In genomic region chr6:158033751-158034702, GRCh38 we compare ENCODE assay signal across 1 cellular context.
TF ChIP-seq lines count a peak whose summit lies in the region.

No MANE protein-coding gene starts in this region.

TF ChIP-seq in A549, 52 proteins besides CTCF, POLR2A, EP300 and RAD21 (continued from another document):
- no peak for TF ChIP-seq REST (IDR thresholded peaks at IDR 0.05)
- no peak for TF ChIP-seq FOSL2 (IDR thresholded peaks at IDR 0.05)
- no peak for TF ChIP-seq FOSL2 (CRISPR knock-in tag; IDR thresholded peaks at IDR 0.05)
- TF ChIP-seq E2F6 (IDR thresholded peaks at IDR 0.05; ENCODE audit: borderline replicate concordance, low read depth): peak; percentile 30; the same call in 1 of the 2 replicates
- no peak for TF ChIP-seq ESRRA (IDR thresholded peaks at IDR 0.05; ENCODE audit: borderline replicate concordance, low read length)
- TF ChIP-seq MAZ (IDR thresholded peaks at IDR 0.05; ENCODE audit: borderline replicate concordance, low read depth, low read length): no peak
- no peak for TF ChIP-seq KDM1A (IDR thresholded peaks at IDR 0.05; ENCODE audit: low read depth)
- no peak for TF ChIP-seq NFE2L2 (conservative IDR thresholded peaks at IDR 0.05; ENCODE audit: low read length)
- TF ChIP-seq CBX2 (IDR thresholded peaks at IDR 0.05; ENCODE audit: borderline replicate concordance, low read depth): no peak
- TF ChIP-seq RARB (CRISPR knock-in tag; IDR thresholded peaks at IDR 0.05): no peak
- no peak for TF ChIP-seq ZFP36 (IDR thresholded peaks at IDR 0.05; ENCODE audit: borderline replicate concordance, partially characterized antibody)
- TF ChIP-seq PHF8 (IDR thresholded peaks at IDR 0.05; ENCODE audit: borderline replicate concordance, low read depth): no peak
- TF ChIP-seq CHD2 (IDR thresholded peaks at IDR 0.05; ENCODE audit: low read length, partially characterized antibody): no peak
- no peak for TF ChIP-seq FOXS1 (CRISPR knock-in tag; IDR thresholded peaks at IDR 0.05)
- TF ChIP-seq HOXA7 (CRISPR knock-in tag; IDR thresholded peaks at IDR 0.05): no peak
- no peak for TF ChIP-seq ZC3H11A (IDR thresholded peaks at IDR 0.05)
- TF ChIP-seq NR3C1 (IDR thresholded peaks at IDR 0.05): no peak
- no peak for TF ChIP-seq MAFK (IDR thresholded peaks at IDR 0.05; ENCODE audit: partially characterized antibody)
- TF ChIP-seq PBX3 (IDR thresholded peaks at IDR 0.05): no peak
- no peak for TF ChIP-seq TP53 (CRISPR knock-in tag; IDR thresholded peaks at IDR 0.05)
- no peak for TF ChIP-seq EHF (CRISPR knock-in tag; IDR thresholded peaks at IDR 0.05)
- no peak for TF ChIP-seq CHD4 (IDR thresholded peaks at IDR 0.05; ENCODE audit: borderline replicate concordance)
- TF ChIP-seq RNF2 (IDR thresholded peaks at IDR 0.05; ENCODE audit: borderline replicate concordance, low read depth): no peak
- no peak for TF ChIP-seq USF2 (IDR thresholded peaks at IDR 0.05)
- TF ChIP-seq HOXB5 (CRISPR knock-in tag; IDR thresholded peaks at IDR 0.05): 0 out of 2 replicates have a peak, but pooled peaks have one; percentile 7
- peak; percentile 39 to 52; a peak in 3 of 4 replicates for TF ChIP-seq CEBPB (IDR thresholded peaks at IDR 0.05)
- TF ChIP-seq BHLHE40 (IDR thresholded peaks at IDR 0.05; ENCODE audit: low read depth, low read length): no peak
- no peak for TF ChIP-seq RFX5 (IDR thresholded peaks at IDR 0.05)
